Comparison of ENCODE assay signal across 11 cellular contexts in the genomic region with DNA sequence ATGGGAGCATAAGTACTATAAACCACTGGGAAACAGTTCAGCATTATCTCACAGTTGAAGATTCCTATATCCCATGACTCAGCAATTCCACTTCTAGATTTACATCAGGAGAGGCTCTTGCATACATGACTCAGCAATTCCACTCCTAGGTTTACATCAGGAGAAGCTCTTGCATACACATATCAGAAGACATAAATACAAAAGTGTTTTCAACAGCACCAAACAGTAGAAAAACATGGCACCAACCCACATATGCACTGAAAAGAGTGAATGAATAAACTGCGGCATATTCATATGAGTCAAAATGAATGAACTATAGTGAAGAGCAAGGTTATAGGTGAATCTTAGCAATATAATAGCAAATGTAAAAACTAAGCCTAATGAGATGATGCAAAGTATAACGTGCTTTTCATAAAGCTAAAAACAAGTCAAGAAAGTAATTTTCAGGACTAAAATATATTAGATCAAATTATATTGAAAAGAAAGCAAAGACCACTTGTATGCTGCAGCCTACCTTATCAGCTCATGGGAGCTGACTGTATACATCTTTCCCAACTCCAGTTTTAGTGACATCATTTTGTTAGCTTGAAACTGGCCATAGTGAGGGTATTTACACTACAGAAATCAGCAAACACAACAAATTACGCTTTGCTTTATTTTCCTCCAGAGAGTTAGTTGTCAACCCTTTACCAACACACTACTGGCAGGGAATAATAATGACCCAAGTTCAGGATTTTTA.
DNase-seq lines count a peak whose midpoint lies in the region; ATAC-seq, FAIRE-seq and TF ChIP-seq lines count a peak whose summit lies in the region.
"Had no signal": no experiment of that assay in that cellular context is flagged by ENCODE, and none has a peak within 500 bp of the region (broad histone marks: within the 10 kb centered on the region; RNA-seq: fewer than 3 reads in every experiment).

No MANE protein-coding gene starts in this region.

- H3K4ac ChIP-seq in mesendoderm (ENCODE audit: low read depth, low read length), result no peak overlapping the region

- no peak overlapping the region for H3K56ac ChIP-seq in mesendoderm (ENCODE audit: low read length)

- H3K4me2 ChIP-seq in mesendoderm (ENCODE audit: low read length), result no peak overlapping the region

- H3K27me3 ChIP-seq in mesendoderm (ENCODE audit: insufficient read depth, low read length, poor library complexity), result no peaks in the 10 kb centered on the region
- H3K27me3 ChIP-seq: vagina had no signal

- peak overlapping the region; percentile 75 for H2BK15ac ChIP-seq in mesendoderm (replicated peaks; ENCODE audit: low read depth)

- no peaks in the 10 kb centered on the region for H3K36me3 ChIP-seq in mesendoderm (ENCODE audit: control insufficient read depth, insufficient read depth, low read length)
- H3K36me3 ChIP-seq: vagina had no signal

- in situ Hi-C loops in astrocyte of the cerebellum (cut with HindIII; ENCODE audit: low sequenced_read_pairs), result no loop called here

- H3K79me2 ChIP-seq in mesendoderm (ENCODE audit: control insufficient read depth, insufficient read depth, low read length), result no peaks in the 10 kb centered on the region

- no peak overlapping the region for H3K9ac ChIP-seq in mesendoderm (ENCODE audit: low read length)

- H2BK5ac ChIP-seq in mesendoderm (ENCODE audit: low read length), result no peak overlapping the region

- ATAC-seq in GM21717 (IDR thresholded peaks at IDR 0.05; ENCODE audit: unreplicated experiment) (no peak), HG03521 (IDR thresholded peaks at IDR 0.05; ENCODE audit: unreplicated experiment) (no peak)

- no peak overlapping the region for H3K4me3 ChIP-seq in astrocyte of the cerebellum (ENCODE audit: low read depth, low read length)
- no peak overlapping the region for H3K4me3 ChIP-seq in mesendoderm (ENCODE audit: low read length)
- H3K4me3 ChIP-seq: vagina had no signal

- no peak overlapping the region for H2BK120ac ChIP-seq in mesendoderm (ENCODE audit: low read depth, low read length)

- H4K8ac ChIP-seq in mesendoderm (ENCODE audit: low read depth, low read length), result no peak overlapping the region

- TF ChIP-seq CTCF in astrocyte of the cerebellum (IDR thresholded peaks at IDR 0.05; ENCODE audit: low read depth, low read length, missing control alignments), result no peak

- no peaks in the 10 kb centered on the region for H3K79me1 ChIP-seq in mesendoderm (ENCODE audit: low read length)

- H3K23ac ChIP-seq in mesendoderm (ENCODE audit: low read length), result no peak overlapping the region

- WGBS in mesendoderm (ENCODE audit: extremely low coverage, insufficient coverage, low lambda C conversion rate), result no CpG with 5 or more reads among the region's 3 CpGs

- H3K18ac ChIP-seq in mesendoderm (ENCODE audit: low read length), result no peak overlapping the region

- FAIRE-seq in urothelium cell line (lab: Jason Lieb, UNC), result no peak
- FAIRE-seq: A204.1 had no signal

- no peaks in the 10 kb centered on the region for H3K4me1 ChIP-seq in mesendoderm (ENCODE audit: control insufficient read depth, low read depth, low read length)
- H3K4me1 ChIP-seq: vagina had no signal

- no peak overlapping the region for H4K5ac ChIP-seq in mesendoderm (ENCODE audit: low read length)

- H2AK5ac ChIP-seq in mesendoderm (ENCODE audit: low read length), result no peak overlapping the region

- no peak overlapping the region for H3K27ac ChIP-seq in mesendoderm (ENCODE audit: low read depth, low read length)

- DNase-seq in NCI-H1436 (lab: John Stamatoyannopoulos, UW) (peak; percentile 7), NCI-H1436 treated with DMSO at 0.1 percent for 48 hours (lab: John Stamatoyannopoulos, UW) (no peak), MV-4-11 (lab: John Stamatoyannopoulos, UW) (peak; percentile 60), astrocyte of the cerebellum (ENCODE audit: low read depth) (peak; percentile 19), mesendoderm (peak; percentile 88), urothelium cell line (ENCODE audit: low spot score) (no peak)
- DNase-seq: activated naive CD4-positive, alpha-beta T cell treated with anti-CD3 and anti-CD28 coated beads for 36 hours had no signal

Comparison
In these comparisons a context has a peak if more than half of its experiments do, and no peak if none do; other contexts are left out.
1. DNase-seq: peak in NCI-H1436 (single experiment), MV-4-11 (single experiment), astrocyte of the cerebellum (single experiment) and mesendoderm (single experiment); none in NCI-H1436 treated with DMSO at 0.1 percent for 48 hours (single experiment) and urothelium cell line (single experiment).